1 cellular context compared by ENCODE assay signal in genomic region chr3:149368850-149369497, GRCh38.
TF ChIP-seq lines count a peak whose summit lies in the region.

No MANE protein-coding gene starts in this region.

TF ChIP-seq in endothelial cell of umbilical vein, 7 proteins besides CTCF, POLR2A, EP300 and RAD21 (continued from another document):
- no peak for TF ChIP-seq MAX (IDR thresholded peaks at IDR 0.05; ENCODE audit: insufficient read depth, insufficient read length)
- no peak for TF ChIP-seq MYC (IDR thresholded peaks at IDR 0.05; ENCODE audit: low read depth, low read length)
- no peak for TF ChIP-seq JUN (IDR thresholded peaks at IDR 0.05; ENCODE audit: borderline replicate concordance, insufficient read depth, insufficient read length, low read depth)
- no peak for TF ChIP-seq EZH2 (IDR thresholded peaks at IDR 0.05; ENCODE audit: borderline replicate concordance, low read depth, low read length, severe bottlenecking)
- no peak for TF ChIP-seq GATA2 (IDR thresholded peaks at IDR 0.05; ENCODE audit: insufficient read depth, insufficient read length, low read depth, low read length)
- no peak for TF ChIP-seq FOS (IDR thresholded peaks at IDR 0.05; ENCODE audit: borderline replicate concordance, insufficient read depth, low read length)
